1 cellular context compared by ENCODE assay signal in genomic region chr10:127991543-127992255, GRCh38.
TF ChIP-seq lines count a peak whose summit lies in the region.

No MANE protein-coding gene starts in this region.

TF ChIP-seq in SK-N-SH treated with all-trans-retinoic acid at 6 μM for 48 hours, 23 proteins besides CTCF, POLR2A, EP300 and RAD21 (continued from another document):
- TF ChIP-seq CSRNP3 (CRISPR knock-in tag; IDR thresholded peaks at IDR 0.05) = no peak
- 0 out of 2 replicates have a peak, but pooled peaks have one; percentile 9 for TF ChIP-seq CREB5 (CRISPR knock-in tag; IDR thresholded peaks at IDR 0.05; ENCODE audit: low read depth)
- no peak for TF ChIP-seq OSR1 (CRISPR knock-in tag; IDR thresholded peaks at IDR 0.05)
TF ChIP-seq in SK-N-SH treated with all-trans-retinoic acid at 6 μM for 48 hours: peak in this region for 3.
